ENCODE assay signal across 10 cellular contexts in the genomic region with DNA sequence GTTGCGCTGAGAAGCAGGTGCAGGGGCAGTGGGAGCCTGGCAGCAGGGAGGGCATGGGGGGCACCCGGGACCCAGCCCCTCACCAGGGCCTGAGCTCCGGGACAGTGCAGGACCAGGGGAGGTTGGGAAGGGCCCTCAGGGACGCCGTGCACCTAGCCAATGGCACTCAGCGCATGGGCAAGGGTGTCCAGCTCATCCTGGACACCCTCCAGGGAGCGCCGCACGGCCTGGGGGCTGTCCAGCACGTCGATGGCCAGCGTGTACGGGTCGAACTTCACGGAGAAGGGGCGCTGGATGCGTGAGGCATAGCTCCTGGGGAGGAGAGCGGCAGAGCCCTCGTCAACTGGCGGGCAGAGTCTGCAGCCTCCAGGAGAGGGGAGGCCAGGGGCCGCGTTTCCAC. TPM values are rescaled to one million over a fixed set of nuclear protein-coding genes. Genes with fewer than 3 reads are reported as not detected.
"Had no signal": no experiment of that assay in that cellular context is flagged by ENCODE, and none has a peak within 500 bp of the region (broad histone marks: within the 10 kb centered on the region; RNA-seq: fewer than 3 reads in every experiment).

No MANE protein-coding gene starts in this region.

- H3K27ac ChIP-seq: GM23248 had no signal

- H3K4me1 ChIP-seq: HAP-1 had no signal

- H3K27ac Mint-ChIP-seq: GM23338, HFFc6 had no signal

- ATAC-seq: GM23338, HCT116 had no signal

- H2AFZ ChIP-seq: GM23248, GM23338 had no signal

- H3K4me3 Mint-ChIP-seq: GM23338, H9, HFFc6 had no signal

- H3K9ac ChIP-seq: GM23248 had no signal

- H3K4me3 ChIP-seq: GM23248, GM23338, HAP-1 had no signal

- H3K9me3 ChIP-seq: HAP-1 had no signal

- H3K4me1 Mint-ChIP-seq: GM23338, H9 had no signal

- DNase-seq: GM23248, GOT3, H7, H9, HFFc6 had no signal

- H3K9me3 Mint-ChIP-seq: GM23338, H9, HFFc6 had no signal

- H3K4me2 ChIP-seq: GM23338 had no signal

- H3K36me3 ChIP-seq: HAP-1 had no signal

RNA-seq across cellular contexts. Expression of a gene that starts 3.1 kb away (rescaled TPM):
- total RNA-seq: GM23248, GM23338, H1, H4, H7, H9, HFFc6 had no signal
- polyA plus RNA-seq: GM23248, GM23338, H1 had no signal

RNA-seq across cellular contexts. Expression of a gene that starts 7.5 kb away (rescaled TPM):
- total RNA-seq: GM23248, GM23338, H1, H4, H7, H9, HFFc6 had no signal
- polyA plus RNA-seq: GM23248 had no signal

RNA-seq across cellular contexts. Expression of a gene that starts 24.9 kb away (rescaled TPM):
- total RNA-seq: GM23248 had no signal
